Comparison of ENCODE assay signal across 9 cellular contexts in the genomic region with DNA sequence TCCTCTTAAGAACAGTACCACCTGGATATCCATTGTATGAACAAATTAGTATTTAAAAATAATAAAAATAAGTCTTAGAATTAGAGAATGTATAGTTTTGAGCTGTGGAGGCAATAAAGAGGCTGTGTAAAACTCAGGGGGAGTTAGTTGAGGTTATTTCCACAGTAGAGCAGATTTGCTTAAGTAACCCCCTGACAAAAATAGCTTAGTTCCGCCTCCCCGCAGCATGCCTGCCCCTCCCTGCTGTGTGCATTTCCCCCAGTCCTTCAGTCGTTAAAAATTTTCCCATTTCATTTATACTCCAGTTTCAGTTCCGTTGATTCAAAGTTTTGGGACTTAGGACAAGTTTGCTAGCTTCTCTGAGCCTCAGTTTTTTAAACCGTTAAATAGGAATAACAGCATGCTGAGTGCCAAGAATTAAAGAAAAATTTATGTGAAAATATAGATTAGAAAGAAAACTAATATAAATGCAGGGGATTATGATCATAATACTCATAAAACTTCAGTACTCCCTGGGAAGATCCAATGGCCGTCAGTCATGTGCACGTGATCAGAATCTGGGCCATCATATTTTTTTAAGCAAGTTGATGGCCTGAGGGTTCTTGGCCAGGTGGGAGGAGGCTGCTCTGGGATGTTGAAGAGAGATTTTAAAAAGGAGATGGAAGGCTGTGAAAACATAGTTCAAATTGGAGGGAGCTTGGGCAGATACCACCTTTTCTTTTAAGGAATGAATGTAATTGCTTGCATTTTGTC. TPM values are rescaled to one million over a fixed set of nuclear protein-coding genes. Genes with fewer than 3 reads are reported as not detected.
A peak's percentile ranks its signal among the peaks of the same experiment; 100 is the strongest.
DNase-seq lines count a peak whose midpoint lies in the region; TF ChIP-seq lines count a peak whose summit lies in the region.
"Had no signal": no experiment of that assay in that cellular context is flagged by ENCODE, and none has a peak within 500 bp of the region (broad histone marks: within the 10 kb centered on the region; RNA-seq: fewer than 3 reads in every experiment).

No MANE protein-coding gene starts in this region.

- 19 to 25% methylated on average over 7 of the region's 7 CpGs for WGBS in GM23248 (ENCODE audit: low coverage in 1 of 2, low lambda C conversion rate in 2 of 2, missing lambda C conversion rate in 2 of 2), 2 experiments
- 26 to 44% (median 40%) methylated on average over 7 of the region's 7 CpGs for WGBS in ovary, 3 donors
- no CpG with 5 or more reads among the region's 7 CpGs for WGBS in neuronal stem cell (ENCODE audit: extremely low coverage in 2 of 2, insufficient read length in 2 of 2, insufficient replicate concordance in 1 of 2), 2 donors

- H3K9me3 ChIP-seq in ES-I3 (ENCODE audit: control insufficient read depth, insufficient read depth, low read length), result no peaks in the 10 kb centered on the region
- no peaks in the 10 kb centered on the region for H3K9me3 ChIP-seq in GM23248 (ENCODE audit: low read depth)
- no peaks in the 10 kb centered on the region for H3K9me3 ChIP-seq in ovary
- H3K9me3 ChIP-seq in neuronal stem cell (replicated peaks in 1 of 2; ENCODE audit: control insufficient read depth in 2 of 2, insufficient read depth in 1 of 2, low read depth in 1 of 2, low read length in 2 of 2), result peaks cover 0 to 5% of the 10 kb centered on the region in 2 donors

- H3K18ac ChIP-seq in neuronal stem cell (ENCODE audit: low read length), result no peak overlapping the region

- H3K27ac ChIP-seq in GM23248, result peak overlapping the region; percentile 100
- H3K27ac ChIP-seq in epithelial cell of prostate, result peak overlapping the region; percentile 97
- H3K27ac ChIP-seq in ovary, result no peak overlapping the region
- H3K27ac ChIP-seq in neuronal stem cell (replicated peaks; ENCODE audit: low read length), result no peak overlapping the region
- H3K27ac ChIP-seq: parathyroid adenoma had no signal

- no peak for TF ChIP-seq EP300 in ovary (IDR thresholded peaks at IDR 0.05)

- H3K27me3 ChIP-seq in GM23248 (replicated peaks; ENCODE audit: insufficient read depth) (no peaks in the 10 kb centered on the region), ovary (no peaks in the 10 kb centered on the region), neuronal stem cell (ENCODE audit: control insufficient read depth in 3 of 3, insufficient read depth in 3 of 3, low read depth in 1 of 3, low read length in 3 of 3) (no peaks in the 10 kb centered on the region)

- no peaks in the 10 kb centered on the region for H3K9me2 ChIP-seq in GM23248 (ENCODE audit: insufficient read depth)

- no peak overlapping the region for H2BK15ac ChIP-seq in neuronal stem cell (ENCODE audit: low read length)

- H2BK5ac ChIP-seq in neuronal stem cell (ENCODE audit: low read length), result no peak overlapping the region

- H3F3A ChIP-seq in GM23248 (ENCODE audit: insufficient read depth), result peaks cover 85% of the 10 kb centered on the region

- no peak overlapping the region for H2BK120ac ChIP-seq in neuronal stem cell (ENCODE audit: low read depth, low read length)

- TF ChIP-seq POLR2A in ovary (IDR thresholded peaks at IDR 0.05), result no peak

- H3K36me3 ChIP-seq in ES-I3 (ENCODE audit: insufficient read depth, low read length) (no peaks in the 10 kb centered on the region), GM23248 (ENCODE audit: low read depth) (no peaks in the 10 kb centered on the region), ovary (no peaks in the 10 kb centered on the region), neuronal stem cell (replicated peaks in 1 of 2; ENCODE audit: control insufficient read depth in 2 of 2, insufficient read depth in 2 of 2, low read length in 2 of 2) (no peaks in the 10 kb centered on the region)

- H3K4me3 ChIP-seq in GM23248 (peak overlapping the region; percentile 44), ovary (peak overlapping the region; percentile 13), neuronal stem cell (ENCODE audit: low read length in 2 of 2) (no peak overlapping the region)

- H2AFZ ChIP-seq in GM23248 (no peak overlapping the region), neuronal stem cell (ENCODE audit: low read length) (no peak overlapping the region)
- H2AFZ ChIP-seq: parathyroid adenoma had no signal

- no peak overlapping the region for H3K23ac ChIP-seq in neuronal stem cell (ENCODE audit: low read depth, low read length, poor library complexity)

- no peak overlapping the region for H2AK5ac ChIP-seq in neuronal stem cell (ENCODE audit: low read depth, low read length)

- H2BK12ac ChIP-seq in neuronal stem cell (ENCODE audit: low read length), result no peak overlapping the region

- DNase-seq in GM23248 (peak; percentile 60), NOMO-1 (lab: John Stamatoyannopoulos, UW; ENCODE audit: unreplicated experiment in 2 of 2) (peak; percentile 79 to 83), epithelial cell of prostate (ENCODE audit: low read depth, low spot score) (no peak), ovary (no peak), neuronal stem cell (ENCODE audit: low spot score) (no peak), GOT3 (lab: John Stamatoyannopoulos, UW) (no peak), cerebellar cortex (ENCODE audit: low spot score) (no peak)

- H3K14ac ChIP-seq in neuronal stem cell (ENCODE audit: low read length), result no peak overlapping the region

- no peak for TF ChIP-seq CTCF in ovary (IDR thresholded peaks at IDR 0.05)

- no peak overlapping the region for H3K4ac ChIP-seq in neuronal stem cell (ENCODE audit: low read length)

- H4K91ac ChIP-seq in neuronal stem cell (ENCODE audit: low read depth, low read length, poor library complexity), result no peak overlapping the region

- no peaks in the 10 kb centered on the region for H4K20me1 ChIP-seq in GM23248 (ENCODE audit: insufficient read depth)

- peaks cover 39% of the 10 kb centered on the region for H3K79me2 ChIP-seq in GM23248 (ENCODE audit: insufficient read depth)

- peak overlapping the region; percentile 22 for H3K9ac ChIP-seq in ES-I3 (ENCODE audit: low read depth, low read length)
- H3K9ac ChIP-seq in GM23248, result peak overlapping the region; percentile 64
- H3K9ac ChIP-seq in neuronal stem cell (ENCODE audit: low read depth, low read length, poor library complexity), result no peak overlapping the region
- H3K9ac ChIP-seq: parathyroid adenoma had no signal

- peaks cover 2% of the 10 kb centered on the region for H3K79me1 ChIP-seq in neuronal stem cell (ENCODE audit: low read depth, low read length)

- peak overlapping the region; percentile 73 for H3K4me2 ChIP-seq in GM23248 (ENCODE audit: unreplicated experiment)
- H3K4me2 ChIP-seq in neuronal stem cell (ENCODE audit: insufficient read depth, low read length, poor library complexity, severe bottlenecking), result no peak overlapping the region

- H4K8ac ChIP-seq in neuronal stem cell (ENCODE audit: low read depth, low read length), result no peak overlapping the region

- H3K4me1 ChIP-seq in ES-I3 (ENCODE audit: insufficient read depth, low read length), result peaks cover 59% of the 10 kb centered on the region
- peaks cover 85% of the 10 kb centered on the region for H3K4me1 ChIP-seq in GM23248 (ENCODE audit: insufficient read depth)
- H3K4me1 ChIP-seq in ovary (ENCODE audit: insufficient read depth), result peaks cover 17% of the 10 kb centered on the region
- H3K4me1 ChIP-seq in neuronal stem cell (ENCODE audit: control insufficient read depth in 2 of 2, insufficient read depth in 1 of 2, low read depth in 1 of 2, low read length in 2 of 2), result peaks cover 7 to 10% of the 10 kb centered on the region in 2 donors

- intact Hi-C loops in ovary (cut with DNase I), result loop anchor here in 1 of 4 donors (10.0 kb wide), 1 partner anchor 268 kb away; no protein-coding TSS in a partner anchor

- in situ Hi-C loops in GM23248 (cut with MboI), result loop anchor here (10.0 kb wide), 1 partner anchor 278 kb away; no protein-coding TSS in a partner anchor

RNA-seq across cellular contexts. Expression of a gene that starts 14.5 kb away (rescaled TPM):
- 1,383 and 1,539 TPM in 2 replicates for total RNA-seq in GM23248 (2014; rRNA removed; shearing (Covaris generic))
- 649 and 683 TPM in 2 replicates for polyA plus RNA-seq in GM23248 (2016; fragmentation: Nextera tagmentation; extraction: Ambion mirVana)
- total RNA-seq in ovary, result 100 to 1,000 TPM; 124 to 390 (median 248) TPM
- polyA plus RNA-seq in ovary, result 100 to 1,000 TPM; 136 to 156 TPM
- polyA plus RNA-seq in neuronal stem cell (2013, experiment 1 of 2), result 168 TPM
- 171 TPM for polyA plus RNA-seq in neuronal stem cell (2013, experiment 2 of 2)

Comparison
In these comparisons a context has a peak if more than half of its experiments do, and no peak if none do; other contexts are left out.
1. DNase-seq: peak in GM23248 (single experiment) and NOMO-1 (2 of 2); none in epithelial cell of prostate (single experiment), ovary (0 of 5), neuronal stem cell (single experiment), GOT3 (single experiment) and cerebellar cortex (single experiment).
2. H3K27ac ChIP-seq: peak in GM23248 (single experiment) and epithelial cell of prostate (single experiment); none in ovary (0 of 2) and neuronal stem cell (single experiment).
3. H3K4me3 ChIP-seq: peak in GM23248 (single experiment) and ovary (single experiment); none in neuronal stem cell (0 of 2).